In the genomic region with DNA sequence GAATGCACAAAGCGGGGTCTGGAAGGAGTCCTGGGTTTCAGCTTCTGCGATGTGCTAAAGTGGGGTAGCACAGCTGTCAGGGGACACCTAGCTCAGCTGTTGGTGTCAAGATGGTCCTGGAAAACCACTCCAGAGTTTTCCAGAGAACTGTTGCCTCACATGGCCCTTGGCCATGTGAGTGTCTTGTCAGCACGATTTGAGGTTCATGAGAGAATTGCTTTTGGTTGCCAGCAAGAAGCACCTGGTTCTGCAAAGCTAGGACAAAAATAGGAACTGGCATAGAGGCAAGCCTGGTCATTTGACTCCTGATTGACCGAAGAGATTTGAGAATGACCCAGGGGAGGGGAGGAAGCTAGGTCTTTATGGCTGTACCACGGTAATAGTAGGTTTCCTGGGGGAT, we compare ENCODE assay signal across 29 cellular contexts. TPM values are rescaled to one million over a fixed set of nuclear protein-coding genes. Genes with fewer than 3 reads are reported as not detected.
"Had no signal": no experiment of that assay in that cellular context is flagged by ENCODE, and none has a peak within 500 bp of the region (broad histone marks: within the 10 kb centered on the region; RNA-seq: fewer than 3 reads in every experiment).

No MANE protein-coding gene starts in this region.

- H3K27ac ChIP-seq: brain microvascular endothelial cell, lower lobe of right lung, neutrophil, pancreas, right atrium auricular region, spleen, suprapubic skin, tibial artery, VCaP had no signal

- ATAC-seq: heart left ventricle, left lobe of liver, lower lobe of right lung, pancreas had no signal

- H3K4me3 ChIP-seq: coronary artery, heart left ventricle, lower lobe of right lung, pancreas, right atrium auricular region, spleen, suprapubic skin, tibial artery had no signal

- H3K9me3 ChIP-seq: heart left ventricle, lower lobe of right lung, neutrophil, pancreas, right atrium auricular region, spleen, suprapubic skin, tibial artery had no signal

- H3K27me3 ChIP-seq: brain microvascular endothelial cell, heart left ventricle, pancreas, right atrium auricular region, suprapubic skin, tibial artery had no signal

- DNase-seq: activated CD4-positive, alpha-beta memory T cell treated with anti-CD3 and anti-CD28 coated beads for 36 hours; activated CD4-positive, alpha-beta T cell treated with anti-CD3 and anti-CD28 coated beads for 4 hours; activated CD8-positive, alpha-beta memory T cell treated with anti-CD3 and anti-CD28 coated beads, Interleukin-2, amount 50 U/mL, for 4 hours; activated gamma-delta T cell; activated naive CD4-positive, alpha-beta T cell treated with anti-CD3 and anti-CD28 coated beads, Interleukin-2, amount 10 ng/mL, durations not matched to agents 7 days and 5 days; activated naive CD8-positive, alpha-beta T cell treated with anti-CD3 and anti-CD28 coated beads, Interleukin-2, amount 10 ng/mL, durations not matched to agents 7 days and 5 days; activated T-cell treated with anti-CD3 and anti-CD28 coated beads, Interleukin-2, amount 50 U/mL, for 24 hours; brain microvascular endothelial cell; foreskin fibroblast; heart left ventricle; lower lobe of right lung; mesendoderm; pancreas; spleen; stimulated activated naive CD4-positive, alpha-beta T cell; T-helper 9 cell; tibial artery had no signal

- H3K36me3 ChIP-seq: brain microvascular endothelial cell, heart left ventricle, lower lobe of right lung, neutrophil, pancreas, right atrium auricular region, spleen, suprapubic skin, tibial artery had no signal

RNA-seq across cellular contexts. Expression of a gene that starts 50.4 kb away (rescaled TPM):
- total RNA-seq: astrocyte, cardiac septum, cerebellum, endothelial cell of umbilical vein, kidney epithelial cell, pulmonary artery endothelial cell had no signal
- polyA plus RNA-seq: endothelial cell of umbilical vein, pancreas had no signal
